8 cellular contexts compared by ENCODE assay signal in the genomic region with DNA sequence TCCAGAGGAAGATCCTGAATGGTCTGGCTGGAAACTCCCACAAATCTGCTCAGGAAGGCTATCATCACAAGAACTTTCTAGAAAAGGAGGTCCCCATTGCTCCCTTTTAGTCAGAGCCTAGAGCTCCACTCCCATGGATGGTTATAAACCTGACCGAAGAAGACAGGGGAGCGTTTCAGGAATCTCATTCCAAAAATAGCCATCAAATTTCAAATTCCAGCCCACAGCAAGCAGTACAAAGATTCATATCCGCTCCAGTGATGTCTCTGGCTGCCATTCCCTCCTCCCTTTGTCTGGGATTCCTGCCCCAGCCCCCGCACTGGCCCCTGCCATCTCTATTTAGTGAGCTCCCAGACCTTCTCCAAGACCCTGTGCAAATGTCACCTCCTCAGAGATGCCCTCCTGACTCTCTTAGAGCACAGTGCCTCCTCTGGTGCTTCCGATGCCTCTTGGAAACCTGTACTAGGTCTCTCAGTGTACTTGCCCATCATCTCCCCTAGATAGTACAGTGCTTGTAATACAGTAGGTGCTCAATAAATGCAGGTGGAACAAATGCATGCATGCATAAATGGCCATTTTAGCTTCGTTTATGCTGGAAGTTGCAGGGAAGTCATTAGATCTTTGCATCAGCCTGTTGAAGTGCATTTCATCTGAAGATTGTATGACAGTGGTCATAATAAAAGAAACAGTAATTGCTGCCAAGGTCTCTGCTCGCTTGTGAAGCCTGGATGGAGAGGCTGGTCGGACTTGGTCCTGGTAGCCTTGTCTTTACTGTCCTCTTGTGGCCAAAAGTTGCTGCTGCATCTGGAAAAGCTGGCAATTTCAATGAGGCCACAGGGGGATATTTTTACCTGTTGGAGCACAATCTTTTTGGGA. TPM values are rescaled to one million over a fixed set of nuclear protein-coding genes. Genes with fewer than 3 reads are reported as not detected.
DNase-seq lines count a peak whose midpoint lies in the region; ATAC-seq and TF ChIP-seq lines count a peak whose summit lies in the region.
"Had no signal": no experiment of that assay in that cellular context is flagged by ENCODE, and none has a peak within 500 bp of the region (broad histone marks: within the 10 kb centered on the region; RNA-seq: fewer than 3 reads in every experiment).

No MANE protein-coding gene starts in this region.

- no peaks in the 10 kb centered on the region for H3K27me3 ChIP-seq in DOHH2 (ENCODE audit: control insufficient read depth, low read length)

- no peaks in the 10 kb centered on the region for H3K9me3 ChIP-seq in DOHH2 (ENCODE audit: control insufficient read depth, insufficient read depth, low read length)

- H3K36me3 ChIP-seq in DOHH2 (ENCODE audit: control insufficient read depth, low read length) = no peaks in the 10 kb centered on the region

- no peak overlapping the region for H3K4me2 ChIP-seq in DOHH2 (ENCODE audit: low read length)

- no peaks in the 10 kb centered on the region for H3K4me1 ChIP-seq in DOHH2 (ENCODE audit: control insufficient read depth, low read length)

- H3K27ac ChIP-seq in DOHH2 (ENCODE audit: low read depth, low read length) (no peak overlapping the region), substantia nigra (ENCODE audit: low read depth, low read length, poor library complexity, severe bottlenecking) (no peak overlapping the region)

- peak; percentile 91 for ATAC-seq in left lobe of liver

- H3K4me3 ChIP-seq in DOHH2 (ENCODE audit: low read length) (no peak overlapping the region), choroid plexus epithelial cell (ENCODE audit: low read depth, low read length) (no peak overlapping the region)
- no peak overlapping the region for H3K4me3 ChIP-seq in Jurkat, Clone E6-1 (ENCODE audit: low read length)

- no peaks in the 10 kb centered on the region for H3F3A ChIP-seq in DOHH2 (ENCODE audit: control insufficient read depth, insufficient read depth)

- DNase-seq in GM20000 (ENCODE audit: low spot score) (peak; percentile 69), RKO (ENCODE audit: low spot score) (peak; percentile 76), choroid plexus epithelial cell (ENCODE audit: low read depth) (peak; percentile 89), left lobe of liver (ENCODE audit: low spot score) (peak; percentile 75), substantia nigra (lab: John Stamatoyannopoulos, UW) (peak in 37 of 49 donors; percentile 3 to 58 (median 27))
- peak; percentile 60 for DNase-seq in Jurkat, Clone E6-1 (ENCODE audit: low read depth, low spot score)
- DNase-seq: activated T-cell treated with anti-CD3 and anti-CD28 coated beads, Interleukin-2, amount 50 U/mL, for 4 hours had no signal

- no peaks in the 10 kb centered on the region for H4K20me1 ChIP-seq in DOHH2 (ENCODE audit: control insufficient read depth, insufficient read depth, low read depth, low read length)

- H3K9me2 ChIP-seq in DOHH2 (replicated peaks; ENCODE audit: control insufficient read depth, low read length) = no peaks in the 10 kb centered on the region

- TF ChIP-seq CTCF in DOHH2 (IDR thresholded peaks at IDR 0.05; ENCODE audit: low read depth, low read length, poor library complexity, severe bottlenecking) (peak; percentile 89), GM20000 (IDR thresholded peaks at IDR 0.05; ENCODE audit: extremely low read depth, missing control alignments) (peak; percentile 85), choroid plexus epithelial cell (conservative IDR thresholded peaks at IDR 0.05; ENCODE audit: low read depth, low read length) (peak; percentile 100)

- H3K79me2 ChIP-seq in DOHH2 (ENCODE audit: control insufficient read depth, low read length) = no peaks in the 10 kb centered on the region

RNA-seq across cellular contexts. Expression of gene HABP2, which starts 32.0 kb away (rescaled TPM):
- not detected for polyA plus RNA-seq in Jurkat, Clone E6-1 (2012; ENCODE audit: insufficient read depth, insufficient read length)
- total RNA-seq in left lobe of liver = 289 TPM

Comparison
In these comparisons a context has a peak if more than half of its experiments do, and no peak if none do; other contexts are left out.
1. DNase-seq: peak in every context shown above with its lines; median percentile 89 in choroid plexus epithelial cell; 76 in RKO; 75 in left lobe of liver; 69 in GM20000; 60 in Jurkat, Clone E6-1; 27 in substantia nigra.